Comparison of ENCODE assay signal across 1 cellular context in the genomic region with DNA sequence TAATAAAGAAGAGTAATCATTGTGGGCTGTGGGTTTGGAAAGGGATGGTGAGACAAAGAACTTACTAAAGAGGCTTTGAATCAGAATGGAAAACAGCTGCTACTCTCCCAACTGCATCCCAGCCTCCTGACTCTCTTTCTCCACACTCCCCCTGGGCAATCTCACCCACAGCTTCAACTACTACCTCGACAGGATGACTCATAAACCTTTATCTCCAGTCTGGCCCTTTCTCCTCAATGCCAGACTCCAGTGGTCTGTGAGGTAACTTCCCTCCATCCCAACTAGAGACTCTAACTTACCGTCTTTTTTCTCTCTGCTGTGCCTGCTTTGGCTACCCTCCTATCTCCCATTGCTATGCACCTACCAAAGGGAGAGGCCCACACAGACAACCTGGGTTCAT.
TF ChIP-seq lines count a peak whose summit lies in the region.

No MANE protein-coding gene starts in this region.

TF ChIP-seq in K562, 482 proteins besides CTCF, POLR2A, EP300 and RAD21 (continues in another document):
- TF ChIP-seq ZNF644 (tag; IDR thresholded peaks at IDR 0.05; ENCODE audit: low read depth), result no peak
- no peak for TF ChIP-seq PTTG1 (tag; IDR thresholded peaks at IDR 0.05; ENCODE audit: low read depth)
- peak; percentile 94 for TF ChIP-seq SMARCA4 (IDR thresholded peaks at IDR 0.05)
- 0 out of 2 replicates have a peak, but pooled peaks have one; percentile 30 for TF ChIP-seq MTA3 (IDR thresholded peaks at IDR 0.05; ENCODE audit: borderline replicate concordance)
- no peak for TF ChIP-seq NR2C2 (CRISPR knock-in tag; IDR thresholded peaks at IDR 0.05)
- no peak for TF ChIP-seq NR2C2 (tag; IDR thresholded peaks at IDR 0.05)
- TF ChIP-seq MED1 (CRISPR knock-in tag; IDR thresholded peaks at IDR 0.05; ENCODE audit: borderline replicate concordance), result no peak
- TF ChIP-seq ZNF217 (CRISPR knock-in tag; IDR thresholded peaks at IDR 0.05), result no peak
- TF ChIP-seq, protein P1, sequence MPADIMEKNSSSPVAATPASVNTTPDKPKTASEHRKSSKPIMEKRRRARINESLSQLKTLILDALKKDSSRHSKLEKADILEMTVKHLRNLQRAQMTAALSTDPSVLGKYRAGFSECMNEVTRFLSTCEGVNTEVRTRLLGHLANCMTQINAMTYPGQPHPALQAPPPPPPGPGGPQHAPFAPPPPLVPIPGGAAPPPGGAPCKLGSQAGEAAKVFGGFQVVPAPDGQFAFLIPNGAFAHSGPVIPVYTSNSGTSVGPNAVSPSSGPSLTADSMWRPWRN (IDR thresholded peaks at IDR 0.05; ENCODE audit: low read depth), result no peak
- TF ChIP-seq, protein P2, sequence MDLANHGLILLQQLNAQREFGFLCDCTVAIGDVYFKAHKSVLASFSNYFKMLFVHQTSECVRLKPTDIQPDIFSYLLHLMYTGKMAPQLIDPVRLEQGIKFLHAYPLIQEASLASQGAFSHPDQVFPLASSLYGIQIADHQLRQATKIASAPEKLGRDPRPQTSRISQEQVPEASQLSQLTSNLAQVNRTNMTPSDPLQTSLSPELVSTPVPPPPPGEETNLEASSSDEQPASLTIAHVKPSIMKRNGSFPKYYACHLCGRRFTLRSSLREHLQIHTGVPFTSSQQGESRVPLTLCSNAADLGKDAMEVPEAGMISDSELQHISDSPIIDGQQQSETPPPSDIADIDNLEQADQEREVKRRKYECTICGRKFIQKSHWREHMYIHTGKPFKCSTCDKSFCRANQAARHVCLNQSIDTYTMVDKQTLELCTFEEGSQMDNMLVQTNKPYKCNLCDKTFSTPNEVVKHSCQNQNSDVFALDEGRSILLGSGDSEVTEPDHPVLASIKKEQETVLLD (IDR thresholded peaks at IDR 0.05), result peak; percentile 72; the same call in 1 of the 2 replicates
- TF ChIP-seq, protein P3, sequence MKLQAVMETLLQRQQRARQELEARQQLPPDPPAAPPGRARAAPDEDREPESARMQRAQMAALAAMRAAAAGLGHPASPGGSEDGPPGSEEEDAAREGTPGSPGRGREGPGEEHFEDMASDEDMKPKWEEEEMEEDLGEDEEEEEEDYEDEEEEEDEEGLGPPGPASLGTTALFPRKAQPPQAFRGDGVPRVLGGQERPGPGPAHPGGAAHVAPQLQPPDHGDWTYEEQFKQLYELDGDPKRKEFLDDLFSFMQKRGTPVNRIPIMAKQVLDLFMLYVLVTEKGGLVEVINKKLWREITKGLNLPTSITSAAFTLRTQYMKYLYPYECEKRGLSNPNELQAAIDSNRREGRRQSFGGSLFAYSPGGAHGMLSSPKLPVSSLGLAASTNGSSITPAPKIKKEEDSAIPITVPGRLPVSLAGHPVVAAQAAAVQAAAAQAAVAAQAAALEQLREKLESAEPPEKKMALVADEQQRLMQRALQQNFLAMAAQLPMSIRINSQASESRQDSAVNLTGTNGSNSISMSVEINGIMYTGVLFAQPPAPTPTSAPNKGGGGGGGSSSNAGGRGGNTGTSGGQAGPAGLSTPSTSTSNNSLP (IDR thresholded peaks at IDR 0.05; ENCODE audit: borderline replicate concordance, low read depth, low read length), result no peak
- TF ChIP-seq HMG20A (CRISPR knock-in tag; conservative IDR thresholded peaks at IDR 0.05), result no peak
- TF ChIP-seq ZBTB7A (IDR thresholded peaks at IDR 0.05; ENCODE audit: borderline replicate concordance, control insufficient read depth, low read depth, low read length), result no peak
- TF ChIP-seq CBFA2T3 (IDR thresholded peaks at IDR 0.05), result peak; percentile 65
- TF ChIP-seq, protein P4, sequence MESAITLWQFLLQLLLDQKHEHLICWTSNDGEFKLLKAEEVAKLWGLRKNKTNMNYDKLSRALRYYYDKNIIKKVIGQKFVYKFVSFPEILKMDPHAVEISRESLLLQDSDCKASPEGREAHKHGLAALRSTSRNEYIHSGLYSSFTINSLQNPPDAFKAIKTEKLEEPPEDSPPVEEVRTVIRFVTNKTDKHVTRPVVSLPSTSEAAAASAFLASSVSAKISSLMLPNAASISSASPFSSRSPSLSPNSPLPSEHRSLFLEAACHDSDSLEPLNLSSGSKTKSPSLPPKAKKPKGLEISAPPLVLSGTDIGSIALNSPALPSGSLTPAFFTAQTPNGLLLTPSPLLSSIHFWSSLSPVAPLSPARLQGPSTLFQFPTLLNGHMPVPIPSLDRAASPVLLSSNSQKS (CRISPR knock-in tag; IDR thresholded peaks at IDR 0.05), result no peak
- peak; percentile 70 for TF ChIP-seq FOS (IDR thresholded peaks at IDR 0.05; ENCODE audit: extremely low read depth, insufficient read length)
- no peak for TF ChIP-seq E2F3 (CRISPR knock-in tag; IDR thresholded peaks at IDR 0.05)
- TF ChIP-seq ZNF143 (CRISPR knock-in tag; IDR thresholded peaks at IDR 0.05), result no peak
- no peak for TF ChIP-seq ZNF766 (CRISPR knock-in tag; conservative IDR thresholded peaks at IDR 0.05)
- TF ChIP-seq, protein P5, sequence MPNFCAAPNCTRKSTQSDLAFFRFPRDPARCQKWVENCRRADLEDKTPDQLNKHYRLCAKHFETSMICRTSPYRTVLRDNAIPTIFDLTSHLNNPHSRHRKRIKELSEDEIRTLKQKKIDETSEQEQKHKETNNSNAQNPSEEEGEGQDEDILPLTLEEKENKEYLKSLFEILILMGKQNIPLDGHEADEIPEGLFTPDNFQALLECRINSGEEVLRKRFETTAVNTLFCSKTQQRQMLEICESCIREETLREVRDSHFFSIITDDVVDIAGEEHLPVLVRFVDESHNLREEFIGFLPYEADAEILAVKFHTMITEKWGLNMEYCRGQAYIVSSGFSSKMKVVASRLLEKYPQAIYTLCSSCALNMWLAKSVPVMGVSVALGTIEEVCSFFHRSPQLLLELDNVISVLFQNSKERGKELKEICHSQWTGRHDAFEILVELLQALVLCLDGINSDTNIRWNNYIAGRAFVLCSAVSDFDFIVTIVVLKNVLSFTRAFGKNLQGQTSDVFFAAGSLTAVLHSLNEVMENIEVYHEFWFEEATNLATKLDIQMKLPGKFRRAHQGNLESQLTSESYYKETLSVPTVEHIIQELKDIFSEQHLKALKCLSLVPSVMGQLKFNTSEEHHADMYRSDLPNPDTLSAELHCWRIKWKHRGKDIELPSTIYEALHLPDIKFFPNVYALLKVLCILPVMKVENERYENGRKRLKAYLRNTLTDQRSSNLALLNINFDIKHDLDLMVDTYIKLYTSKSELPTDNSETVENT (CRISPR knock-in tag; IDR thresholded peaks at IDR 0.05), result no peak
- no peak for TF ChIP-seq NCOA6 (IDR thresholded peaks at IDR 0.05)
- no peak for TF ChIP-seq SMC3 (conservative IDR thresholded peaks at IDR 0.05; ENCODE audit: insufficient read depth, low read depth, low read length)
- TF ChIP-seq ZC3H4 (CRISPR knock-in tag; IDR thresholded peaks at IDR 0.05; ENCODE audit: borderline replicate concordance), result no peak
- TF ChIP-seq GABPB1 (CRISPR knock-in tag; IDR thresholded peaks at IDR 0.05), result no peak
- TF ChIP-seq MAFG (tag; conservative IDR thresholded peaks at IDR 0.05), result no peak
- no peak for TF ChIP-seq HNRNPLL (IDR thresholded peaks at IDR 0.05; ENCODE audit: low read depth, low read length, poor library complexity, severe bottlenecking)
- TF ChIP-seq ARID1B (IDR thresholded peaks at IDR 0.05), result peak; percentile 89
- TF ChIP-seq ATF7 (IDR thresholded peaks at IDR 0.05), result peak; percentile 38; the same call in 1 of the 2 replicates
- no peak for TF ChIP-seq ZNF584 (CRISPR knock-in tag; IDR thresholded peaks at IDR 0.05; ENCODE audit: low read depth)
- TF ChIP-seq, protein P6, sequence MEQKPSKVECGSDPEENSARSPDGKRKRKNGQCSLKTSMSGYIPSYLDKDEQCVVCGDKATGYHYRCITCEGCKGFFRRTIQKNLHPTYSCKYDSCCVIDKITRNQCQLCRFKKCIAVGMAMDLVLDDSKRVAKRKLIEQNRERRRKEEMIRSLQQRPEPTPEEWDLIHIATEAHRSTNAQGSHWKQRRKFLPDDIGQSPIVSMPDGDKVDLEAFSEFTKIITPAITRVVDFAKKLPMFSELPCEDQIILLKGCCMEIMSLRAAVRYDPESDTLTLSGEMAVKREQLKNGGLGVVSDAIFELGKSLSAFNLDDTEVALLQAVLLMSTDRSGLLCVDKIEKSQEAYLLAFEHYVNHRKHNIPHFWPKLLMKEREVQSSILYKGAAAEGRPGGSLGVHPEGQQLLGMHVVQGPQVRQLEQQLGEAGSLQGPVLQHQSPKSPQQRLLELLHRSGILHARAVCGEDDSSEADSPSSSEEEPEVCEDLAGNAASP (IDR thresholded peaks at IDR 0.05), result no peak
- TF ChIP-seq ZBTB1 (CRISPR knock-in tag; IDR thresholded peaks at IDR 0.05; ENCODE audit: borderline replicate concordance, low read depth), result no peak
- TF ChIP-seq BHLHE40 (IDR thresholded peaks at IDR 0.05; ENCODE audit: low read length), result no peak
- TF ChIP-seq ZNF507 (tag; conservative IDR thresholded peaks at IDR 0.05), result no peak
- TF ChIP-seq DIDO1 (tag; IDR thresholded peaks at IDR 0.05; ENCODE audit: low read depth), result no peak
- TF ChIP-seq, protein P7, sequence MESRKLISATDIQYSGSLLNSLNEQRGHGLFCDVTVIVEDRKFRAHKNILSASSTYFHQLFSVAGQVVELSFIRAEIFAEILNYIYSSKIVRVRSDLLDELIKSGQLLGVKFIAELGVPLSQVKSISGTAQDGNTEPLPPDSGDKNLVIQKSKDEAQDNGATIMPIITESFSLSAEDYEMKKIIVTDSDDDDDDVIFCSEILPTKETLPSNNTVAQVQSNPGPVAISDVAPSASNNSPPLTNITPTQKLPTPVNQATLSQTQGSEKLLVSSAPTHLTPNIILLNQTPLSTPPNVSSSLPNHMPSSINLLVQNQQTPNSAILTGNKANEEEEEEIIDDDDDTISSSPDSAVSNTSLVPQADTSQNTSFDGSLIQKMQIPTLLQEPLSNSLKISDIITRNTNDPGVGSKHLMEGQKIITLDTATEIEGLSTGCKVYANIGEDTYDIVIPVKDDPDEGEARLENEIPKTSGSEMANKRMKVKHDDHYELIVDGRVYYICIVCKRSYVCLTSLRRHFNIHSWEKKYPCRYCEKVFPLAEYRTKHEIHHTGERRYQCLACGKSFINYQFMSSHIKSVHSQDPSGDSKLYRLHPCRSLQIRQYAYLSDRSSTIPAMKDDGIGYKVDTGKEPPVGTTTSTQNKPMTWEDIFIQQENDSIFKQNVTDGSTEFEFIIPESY (CRISPR knock-in tag; IDR thresholded peaks at IDR 0.05), result no peak
- TF ChIP-seq NFIC (IDR thresholded peaks at IDR 0.05), result 0 out of 2 replicates have a peak, but pooled peaks have one; percentile 8
- TF ChIP-seq NUFIP1 (IDR thresholded peaks at IDR 0.05; ENCODE audit: partially characterized antibody), result no peak
- TF ChIP-seq, protein P8, sequence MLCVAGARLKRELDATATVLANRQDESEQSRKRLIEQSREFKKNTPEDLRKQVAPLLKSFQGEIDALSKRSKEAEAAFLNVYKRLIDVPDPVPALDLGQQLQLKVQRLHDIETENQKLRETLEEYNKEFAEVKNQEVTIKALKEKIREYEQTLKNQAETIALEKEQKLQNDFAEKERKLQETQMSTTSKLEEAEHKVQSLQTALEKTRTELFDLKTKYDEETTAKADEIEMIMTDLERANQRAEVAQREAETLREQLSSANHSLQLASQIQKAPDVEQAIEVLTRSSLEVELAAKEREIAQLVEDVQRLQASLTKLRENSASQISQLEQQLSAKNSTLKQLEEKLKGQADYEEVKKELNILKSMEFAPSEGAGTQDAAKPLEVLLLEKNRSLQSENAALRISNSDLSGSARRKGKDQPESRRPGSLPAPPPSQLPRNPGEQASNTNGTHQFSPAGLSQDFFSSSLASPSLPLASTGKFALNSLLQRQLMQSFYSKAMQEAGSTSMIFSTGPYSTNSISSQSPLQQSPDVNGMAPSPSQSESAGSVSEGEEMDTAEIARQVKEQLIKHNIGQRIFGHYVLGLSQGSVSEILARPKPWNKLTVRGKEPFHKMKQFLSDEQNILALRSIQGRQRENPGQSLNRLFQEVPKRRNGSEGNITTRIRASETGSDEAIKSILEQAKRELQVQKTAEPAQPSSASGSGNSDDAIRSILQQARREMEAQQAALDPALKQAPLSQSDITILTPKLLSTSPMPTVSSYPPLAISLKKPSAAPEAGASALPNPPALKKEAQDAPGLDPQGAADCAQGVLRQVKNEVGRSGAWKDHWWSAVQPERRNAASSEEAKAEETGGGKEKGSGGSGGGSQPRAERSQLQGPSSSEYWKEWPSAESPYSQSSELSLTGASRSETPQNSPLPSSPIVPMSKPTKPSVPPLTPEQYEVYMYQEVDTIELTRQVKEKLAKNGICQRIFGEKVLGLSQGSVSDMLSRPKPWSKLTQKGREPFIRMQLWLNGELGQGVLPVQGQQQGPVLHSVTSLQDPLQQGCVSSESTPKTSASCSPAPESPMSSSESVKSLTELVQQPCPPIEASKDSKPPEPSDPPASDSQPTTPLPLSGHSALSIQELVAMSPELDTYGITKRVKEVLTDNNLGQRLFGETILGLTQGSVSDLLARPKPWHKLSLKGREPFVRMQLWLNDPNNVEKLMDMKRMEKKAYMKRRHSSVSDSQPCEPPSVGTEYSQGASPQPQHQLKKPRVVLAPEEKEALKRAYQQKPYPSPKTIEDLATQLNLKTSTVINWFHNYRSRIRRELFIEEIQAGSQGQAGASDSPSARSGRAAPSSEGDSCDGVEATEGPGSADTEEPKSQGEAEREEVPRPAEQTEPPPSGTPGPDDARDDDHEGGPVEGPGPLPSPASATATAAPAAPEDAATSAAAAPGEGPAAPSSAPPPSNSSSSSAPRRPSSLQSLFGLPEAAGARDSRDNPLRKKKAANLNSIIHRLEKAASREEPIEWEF (CRISPR knock-in tag; IDR thresholded peaks at IDR 0.05), result no peak
- TF ChIP-seq ESRRA (IDR thresholded peaks at IDR 0.05; ENCODE audit: borderline replicate concordance, low read depth), result no peak
- TF ChIP-seq, protein P9, sequence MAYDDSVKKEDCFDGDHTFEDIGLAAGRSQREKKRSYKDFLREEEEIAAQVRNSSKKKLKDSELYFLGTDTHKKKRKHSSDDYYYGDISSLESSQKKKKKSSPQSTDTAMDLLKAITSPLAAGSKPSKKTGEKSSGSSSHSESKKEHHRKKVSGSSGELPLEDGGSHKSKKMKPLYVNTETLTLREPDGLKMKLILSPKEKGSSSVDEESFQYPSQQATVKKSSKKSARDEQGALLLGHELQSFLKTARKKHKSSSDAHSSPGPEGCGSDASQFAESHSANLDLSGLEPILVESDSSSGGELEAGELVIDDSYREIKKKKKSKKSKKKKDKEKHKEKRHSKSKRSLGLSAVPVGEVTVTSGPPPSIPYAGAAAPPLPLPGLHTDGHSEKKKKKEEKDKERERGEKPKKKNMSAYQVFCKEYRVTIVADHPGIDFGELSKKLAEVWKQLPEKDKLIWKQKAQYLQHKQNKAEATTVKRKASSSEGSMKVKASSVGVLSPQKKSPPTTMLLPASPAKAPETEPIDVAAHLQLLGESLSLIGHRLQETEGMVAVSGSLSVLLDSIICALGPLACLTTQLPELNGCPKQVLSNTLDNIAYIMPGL (CRISPR knock-in tag; IDR thresholded peaks at IDR 0.05), result no peak
- TF ChIP-seq, protein P10, sequence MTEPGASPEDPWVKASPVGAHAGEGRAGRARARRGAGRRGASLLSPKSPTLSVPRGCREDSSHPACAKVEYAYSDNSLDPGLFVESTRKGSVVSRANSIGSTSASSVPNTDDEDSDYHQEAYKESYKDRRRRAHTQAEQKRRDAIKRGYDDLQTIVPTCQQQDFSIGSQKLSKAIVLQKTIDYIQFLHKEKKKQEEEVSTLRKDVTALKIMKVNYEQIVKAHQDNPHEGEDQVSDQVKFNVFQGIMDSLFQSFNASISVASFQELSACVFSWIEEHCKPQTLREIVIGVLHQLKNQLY (CRISPR knock-in tag; conservative IDR thresholded peaks at IDR 0.05), result no peak
- no peak for TF ChIP-seq NELFE (IDR thresholded peaks at IDR 0.05; ENCODE audit: insufficient read depth, insufficient read length)
- 0 out of 4 replicates have a peak, but pooled peaks of 1 of the 2 experiments have one; percentile 13 for TF ChIP-seq TBL1XR1 (IDR thresholded peaks at IDR 0.05; ENCODE audit: low read length in 2 of 2)
